Comparison of ENCODE assay signal across 1 cellular context in the genomic region with DNA sequence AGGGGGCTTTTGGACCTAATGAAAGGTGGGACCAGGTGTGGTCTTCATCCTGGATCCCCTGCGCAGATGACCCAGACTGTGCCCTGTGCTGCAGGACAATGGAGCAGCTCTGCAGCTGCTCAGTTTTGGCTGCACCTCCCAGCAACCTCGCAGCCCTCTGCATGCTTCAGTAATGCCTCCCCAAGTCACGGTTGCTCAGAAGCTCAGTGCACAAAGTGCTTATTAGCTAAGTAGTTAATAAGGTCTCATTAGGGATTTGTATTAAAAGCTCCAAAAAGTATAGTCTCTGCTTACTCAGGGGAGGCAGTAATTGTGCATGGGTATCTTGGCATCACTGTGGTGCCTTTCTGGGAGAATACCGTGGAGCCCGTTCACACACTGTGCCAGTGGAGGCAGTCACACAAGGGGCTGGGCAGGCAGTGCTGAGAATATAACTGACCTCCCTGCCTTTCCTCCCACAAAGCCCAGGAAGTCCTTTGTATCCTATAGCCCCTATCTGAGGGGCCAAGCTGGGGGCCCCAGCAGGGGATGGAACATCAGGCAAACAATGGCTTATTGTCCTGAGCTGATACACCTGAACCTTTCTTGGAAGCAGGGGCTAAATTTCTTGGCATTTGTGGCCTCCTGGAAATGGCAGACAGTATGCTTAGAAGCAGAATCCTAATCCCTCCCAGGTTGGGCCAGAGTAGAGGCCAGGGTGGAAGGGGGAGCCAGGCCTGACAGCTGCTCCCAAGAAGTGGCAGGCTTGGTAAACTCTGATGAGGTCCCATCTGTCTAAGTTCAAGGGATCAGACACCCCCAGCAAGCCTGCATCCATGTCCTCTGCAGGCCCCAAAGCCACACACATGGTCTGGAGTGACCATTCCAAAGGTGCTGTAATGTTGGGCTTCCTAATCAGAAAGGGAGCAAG.
TF ChIP-seq lines count a peak whose summit lies in the region.

No MANE protein-coding gene starts in this region.

TF ChIP-seq in SK-N-SH, 30 proteins besides CTCF, POLR2A, EP300 and RAD21 (continued from another document):
- TF ChIP-seq, protein P1, sequence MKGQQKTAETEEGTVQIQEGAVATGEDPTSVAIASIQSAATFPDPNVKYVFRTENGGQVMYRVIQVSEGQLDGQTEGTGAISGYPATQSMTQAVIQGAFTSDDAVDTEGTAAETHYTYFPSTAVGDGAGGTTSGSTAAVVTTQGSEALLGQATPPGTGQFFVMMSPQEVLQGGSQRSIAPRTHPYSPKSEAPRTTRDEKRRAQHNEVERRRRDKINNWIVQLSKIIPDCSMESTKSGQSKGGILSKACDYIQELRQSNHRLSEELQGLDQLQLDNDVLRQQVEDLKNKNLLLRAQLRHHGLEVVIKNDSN (IDR thresholded peaks at IDR 0.05; ENCODE audit: borderline replicate concordance, low read depth) = no peak
- TF ChIP-seq JUND (IDR thresholded peaks at IDR 0.05) = no peak
- TF ChIP-seq GABPA (IDR thresholded peaks at IDR 0.05; ENCODE audit: low read depth) = no peak
